29 cellular contexts compared by ENCODE assay signal in the genomic region with DNA sequence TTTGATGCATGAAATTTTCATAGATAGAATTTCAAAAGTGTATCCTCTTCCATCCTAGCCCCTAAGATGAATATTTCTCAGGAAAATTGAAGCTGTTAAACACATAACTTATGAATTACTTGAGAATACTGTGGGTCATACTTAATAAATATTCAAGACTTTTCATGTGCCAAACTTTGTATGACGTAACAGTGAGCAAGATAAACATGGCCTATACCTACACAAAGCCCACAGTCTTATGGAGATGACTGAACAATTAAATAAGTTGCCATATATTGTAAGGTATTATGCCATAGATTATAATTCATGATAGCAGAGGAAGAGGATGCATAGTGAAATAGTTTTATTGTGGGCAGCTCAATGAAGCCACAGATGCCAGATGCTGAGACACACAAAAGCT.
"Had no signal": no experiment of that assay in that cellular context is flagged by ENCODE, and none has a peak within 500 bp of the region (broad histone marks: within the 10 kb centered on the region; RNA-seq: fewer than 3 reads in every experiment).

No MANE protein-coding gene starts in this region.

- H3K27ac ChIP-seq: colonic mucosa, coronary artery, dorsolateral prefrontal cortex, epithelial cell of prostate, esophagus muscularis mucosa, esophagus squamous epithelium, foreskin keratinocyte, gastrocnemius medialis, gastroesophageal sphincter, heart left ventricle, heart right ventricle had no signal

- H3K4me1 ChIP-seq: colonic mucosa, esophagus muscularis mucosa, gastrocnemius medialis, gastroesophageal sphincter, heart left ventricle, heart right ventricle had no signal

- H3K4me1 Mint-ChIP-seq: endodermal cell had no signal

- H3K36me3 ChIP-seq: colonic mucosa, esophagus muscularis mucosa, esophagus squamous epithelium, gastrocnemius medialis, gastroesophageal sphincter, heart left ventricle, heart right ventricle had no signal

- H3K9me3 Mint-ChIP-seq: dendritic cell treated with granulocyte-macrophage colony-stimulating factor and Interleukin-4, amounts not matched to agents 40 ng/mL and 50 ng/mL, for 4 days; endodermal cell had no signal

- H3K27ac Mint-ChIP-seq: dendritic cell treated with granulocyte-macrophage colony-stimulating factor and Interleukin-4, amounts not matched to agents 40 ng/mL and 50 ng/mL, for 4 days; effector memory CD8-positive, alpha-beta T cell; endodermal cell had no signal

- H3K27me3 Mint-ChIP-seq: dendritic cell treated with granulocyte-macrophage colony-stimulating factor and Interleukin-4, amounts not matched to agents 40 ng/mL and 50 ng/mL, for 4 days; effector memory CD8-positive, alpha-beta T cell had no signal

- H3K27me3 ChIP-seq: colonic mucosa, esophagus muscularis mucosa, esophagus squamous epithelium, foreskin keratinocyte, gastrocnemius medialis, gastroesophageal sphincter, heart left ventricle, heart right ventricle had no signal

- FAIRE-seq: colon, endometrium, endothelial cell of umbilical vein, frontal cortex had no signal

- H3K4me3 ChIP-seq: colonic mucosa, coronary artery, dorsolateral prefrontal cortex, esophagus muscularis mucosa, esophagus squamous epithelium, gastrocnemius medialis, gastroesophageal sphincter, heart left ventricle, heart right ventricle had no signal

- DNase-seq: colonic mucosa; cortex of kidney; dermis blood vessel endothelial cell; dorsolateral prefrontal cortex; effector CD4-positive, alpha-beta T cell; effector CD8-positive, alpha-beta T cell; effector memory CD4-positive, alpha-beta T cell; effector memory CD8-positive, alpha-beta T cell; endodermal cell; erythroblast; esophagus squamous epithelium; foreskin fibroblast; foreskin keratinocyte; foreskin melanocyte; gastrocnemius medialis; glutamatergic neuron; head of caudate nucleus; heart left ventricle; heart right ventricle had no signal

- ATAC-seq: effector memory CD8-positive, alpha-beta T cell; esophagus mucosa; foreskin keratinocyte; gastrocnemius medialis; gastroesophageal sphincter; heart left ventricle; heart right ventricle had no signal

- H3K4me3 Mint-ChIP-seq: dendritic cell treated with granulocyte-macrophage colony-stimulating factor and Interleukin-4, amounts not matched to agents 40 ng/mL and 50 ng/mL, for 4 days; effector memory CD8-positive, alpha-beta T cell; endodermal cell had no signal

- H3K9me3 ChIP-seq: colonic mucosa, esophagus muscularis mucosa, esophagus squamous epithelium, gastrocnemius medialis, gastroesophageal sphincter, heart left ventricle, heart right ventricle had no signal
